ENCODE assay signal across 1 cellular context in the genomic region with DNA sequence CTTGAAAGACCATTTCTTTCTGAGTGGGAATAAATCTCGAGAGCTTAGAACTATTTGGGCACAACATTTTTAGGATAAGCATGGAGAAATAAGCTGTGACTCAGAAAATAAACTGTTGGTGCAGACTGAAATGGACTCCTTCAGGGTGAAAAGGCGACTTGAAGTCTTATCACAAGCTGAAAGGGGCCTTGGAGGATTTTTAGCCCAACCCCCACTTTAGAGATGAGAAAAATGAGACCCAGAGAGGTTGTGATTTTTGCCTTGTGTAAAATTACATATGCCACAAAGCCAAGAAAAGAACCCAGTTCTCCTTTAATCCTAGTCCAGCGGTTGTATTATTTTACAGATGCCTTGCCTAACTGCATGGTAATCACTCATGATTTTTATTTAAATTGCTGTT.
TF ChIP-seq lines count a peak whose summit lies in the region.

No MANE protein-coding gene starts in this region.

TF ChIP-seq in SK-N-SH, 30 proteins besides CTCF, POLR2A, EP300 and RAD21 (continued from another document):
- TF ChIP-seq, protein P1, sequence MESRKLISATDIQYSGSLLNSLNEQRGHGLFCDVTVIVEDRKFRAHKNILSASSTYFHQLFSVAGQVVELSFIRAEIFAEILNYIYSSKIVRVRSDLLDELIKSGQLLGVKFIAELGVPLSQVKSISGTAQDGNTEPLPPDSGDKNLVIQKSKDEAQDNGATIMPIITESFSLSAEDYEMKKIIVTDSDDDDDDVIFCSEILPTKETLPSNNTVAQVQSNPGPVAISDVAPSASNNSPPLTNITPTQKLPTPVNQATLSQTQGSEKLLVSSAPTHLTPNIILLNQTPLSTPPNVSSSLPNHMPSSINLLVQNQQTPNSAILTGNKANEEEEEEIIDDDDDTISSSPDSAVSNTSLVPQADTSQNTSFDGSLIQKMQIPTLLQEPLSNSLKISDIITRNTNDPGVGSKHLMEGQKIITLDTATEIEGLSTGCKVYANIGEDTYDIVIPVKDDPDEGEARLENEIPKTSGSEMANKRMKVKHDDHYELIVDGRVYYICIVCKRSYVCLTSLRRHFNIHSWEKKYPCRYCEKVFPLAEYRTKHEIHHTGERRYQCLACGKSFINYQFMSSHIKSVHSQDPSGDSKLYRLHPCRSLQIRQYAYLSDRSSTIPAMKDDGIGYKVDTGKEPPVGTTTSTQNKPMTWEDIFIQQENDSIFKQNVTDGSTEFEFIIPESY (IDR thresholded peaks at IDR 0.05; ENCODE audit: borderline replicate concordance, low read depth), result no peak
- no peak for TF ChIP-seq YY1 (IDR thresholded peaks at IDR 0.05; ENCODE audit: low read depth)
- TF ChIP-seq, protein P2, sequence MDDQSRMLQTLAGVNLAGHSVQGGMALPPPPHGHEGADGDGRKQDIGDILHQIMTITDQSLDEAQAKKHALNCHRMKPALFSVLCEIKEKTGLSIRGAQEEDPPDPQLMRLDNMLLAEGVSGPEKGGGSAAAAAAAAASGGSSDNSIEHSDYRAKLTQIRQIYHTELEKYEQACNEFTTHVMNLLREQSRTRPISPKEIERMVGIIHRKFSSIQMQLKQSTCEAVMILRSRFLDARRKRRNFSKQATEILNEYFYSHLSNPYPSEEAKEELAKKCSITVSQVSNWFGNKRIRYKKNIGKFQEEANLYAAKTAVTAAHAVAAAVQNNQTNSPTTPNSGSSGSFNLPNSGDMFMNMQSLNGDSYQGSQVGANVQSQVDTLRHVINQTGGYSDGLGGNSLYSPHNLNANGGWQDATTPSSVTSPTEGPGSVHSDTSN (IDR thresholded peaks at IDR 0.05), result no peak
- TF ChIP-seq, protein P3, sequence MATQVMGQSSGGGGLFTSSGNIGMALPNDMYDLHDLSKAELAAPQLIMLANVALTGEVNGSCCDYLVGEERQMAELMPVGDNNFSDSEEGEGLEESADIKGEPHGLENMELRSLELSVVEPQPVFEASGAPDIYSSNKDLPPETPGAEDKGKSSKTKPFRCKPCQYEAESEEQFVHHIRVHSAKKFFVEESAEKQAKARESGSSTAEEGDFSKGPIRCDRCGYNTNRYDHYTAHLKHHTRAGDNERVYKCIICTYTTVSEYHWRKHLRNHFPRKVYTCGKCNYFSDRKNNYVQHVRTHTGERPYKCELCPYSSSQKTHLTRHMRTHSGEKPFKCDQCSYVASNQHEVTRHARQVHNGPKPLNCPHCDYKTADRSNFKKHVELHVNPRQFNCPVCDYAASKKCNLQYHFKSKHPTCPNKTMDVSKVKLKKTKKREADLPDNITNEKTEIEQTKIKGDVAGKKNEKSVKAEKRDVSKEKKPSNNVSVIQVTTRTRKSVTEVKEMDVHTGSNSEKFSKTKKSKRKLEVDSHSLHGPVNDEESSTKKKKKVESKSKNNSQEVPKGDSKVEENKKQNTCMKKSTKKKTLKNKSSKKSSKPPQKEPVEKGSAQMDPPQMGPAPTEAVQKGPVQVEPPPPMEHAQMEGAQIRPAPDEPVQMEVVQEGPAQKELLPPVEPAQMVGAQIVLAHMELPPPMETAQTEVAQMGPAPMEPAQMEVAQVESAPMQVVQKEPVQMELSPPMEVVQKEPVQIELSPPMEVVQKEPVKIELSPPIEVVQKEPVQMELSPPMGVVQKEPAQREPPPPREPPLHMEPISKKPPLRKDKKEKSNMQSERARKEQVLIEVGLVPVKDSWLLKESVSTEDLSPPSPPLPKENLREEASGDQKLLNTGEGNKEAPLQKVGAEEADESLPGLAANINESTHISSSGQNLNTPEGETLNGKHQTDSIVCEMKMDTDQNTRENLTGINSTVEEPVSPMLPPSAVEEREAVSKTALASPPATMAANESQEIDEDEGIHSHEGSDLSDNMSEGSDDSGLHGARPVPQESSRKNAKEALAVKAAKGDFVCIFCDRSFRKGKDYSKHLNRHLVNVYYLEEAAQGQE (IDR thresholded peaks at IDR 0.05; ENCODE audit: low read depth, low read length), result no peak
- TF ChIP-seq FOXM1 (IDR thresholded peaks at IDR 0.05; ENCODE audit: low read depth), result no peak
